ENCODE assay signal across 8 cellular contexts in the genomic region with DNA sequence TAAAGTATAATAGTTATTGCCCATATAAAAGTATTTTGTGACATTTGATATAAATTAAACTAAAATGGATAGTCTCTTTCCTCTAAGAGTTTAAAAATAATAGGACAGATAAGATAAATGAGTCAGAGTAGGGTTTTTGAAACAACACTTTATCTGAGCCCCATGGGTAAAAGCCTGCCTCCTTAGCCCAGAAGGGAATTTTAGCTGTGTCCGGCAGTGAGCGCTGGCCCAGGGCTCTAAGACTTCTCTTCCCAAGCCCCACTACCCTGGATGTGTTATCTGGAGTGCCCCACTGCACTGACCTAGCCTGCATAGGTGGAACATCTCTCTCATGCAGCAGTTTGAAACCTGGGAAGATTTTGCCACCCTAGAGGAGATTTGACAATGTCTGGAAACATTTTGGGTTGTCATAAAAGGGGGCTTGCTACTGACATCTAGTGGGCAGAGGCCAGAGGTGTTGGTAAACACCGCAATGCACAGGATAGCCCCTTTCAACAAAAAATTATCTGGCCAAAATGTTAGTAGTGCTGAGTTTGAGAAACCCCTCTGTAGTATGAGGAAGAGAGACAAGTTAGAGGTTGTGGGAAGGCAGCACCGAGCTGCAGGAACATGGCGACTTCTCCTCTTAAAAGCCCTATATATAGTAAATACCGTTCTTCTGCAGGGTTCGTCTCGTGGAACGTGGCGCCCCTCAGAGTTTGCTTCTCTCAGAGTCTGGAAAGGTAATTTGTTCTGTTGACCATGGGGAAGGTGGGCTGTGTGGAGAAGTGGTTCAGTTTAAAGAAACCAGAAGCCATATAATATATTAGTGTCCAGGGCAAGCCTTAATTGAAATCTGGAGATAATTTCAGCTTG. TPM values are rescaled to one million over a fixed set of nuclear protein-coding genes. Genes with fewer than 3 reads are reported as not detected.
DNase-seq lines count a peak whose midpoint lies in the region; ATAC-seq, FAIRE-seq and TF ChIP-seq lines count a peak whose summit lies in the region.

No MANE protein-coding gene starts in this region.

- peaks cover 40 to 48% of the 10 kb centered on the region in 2 experiments for H3K36me3 ChIP-seq in keratinocyte (ENCODE audit: control insufficient read depth in 2 of 2, extremely low read depth in 1 of 2, insufficient read depth in 2 of 2, low read length in 2 of 2)
- H3K36me3 ChIP-seq in uterus: no peaks in the 10 kb centered on the region

- H3K27ac ChIP-seq in keratinocyte (ENCODE audit: control insufficient read depth, insufficient read depth, low read length) (no peak overlapping the region), uterus (no peak overlapping the region)

- H2AFZ ChIP-seq in keratinocyte (ENCODE audit: control insufficient read depth, low read length): no peak overlapping the region

- H3K9ac ChIP-seq in keratinocyte (ENCODE audit: control insufficient read depth, extremely low read depth, insufficient read depth, low read length): no peak overlapping the region

- intact Hi-C loops in uterus (cut with DNase I; ENCODE audit: low total_unique reads): no loop called here

- no peak for ATAC-seq in GM21825 (IDR thresholded peaks at IDR 0.05; ENCODE audit: unreplicated experiment)

- H3K79me2 ChIP-seq in keratinocyte (ENCODE audit: control insufficient read depth, insufficient read depth, low read length): no peaks in the 10 kb centered on the region

- H3K9me1 ChIP-seq in keratinocyte (ENCODE audit: control insufficient read depth, extremely low read depth, insufficient read depth, low read length): no peaks in the 10 kb centered on the region

- dilution Hi-C loops in keratinocyte (cut with MboI; ENCODE audit: extremely low pct_ligation_motif_present, low sequenced_read_pairs): no loop called here

- DNase-seq in activated gamma-delta T cell treated with Interleukin-2 at 50 U/mL for 16 hours: peak; percentile 5
- no peak for DNase-seq in activated gamma-delta T cell (lab: John Stamatoyannopoulos, UW)
- peak; percentile 36 for DNase-seq in NCI-H1694 (lab: John Stamatoyannopoulos, UW)
- peak; percentile 61 for DNase-seq in astrocyte of the hippocampus (ENCODE audit: low read depth, low spot score)
- no peak for DNase-seq in keratinocyte (ENCODE audit: low read depth, low spot score)
- no peak for DNase-seq in uterus
- DNase-seq in dedifferentiated amniotic fluid mesenchymal stem cell (ENCODE audit: extremely low spot score): no peak

- no peak for TF ChIP-seq POLR2A in uterus (IDR thresholded peaks at IDR 0.05)

- H3K27me3 ChIP-seq in keratinocyte (ENCODE audit: control insufficient read depth, extremely low read depth, insufficient read depth, low read length): no peaks in the 10 kb centered on the region
- no peaks in the 10 kb centered on the region for H3K27me3 ChIP-seq in uterus

- H3K9me3 ChIP-seq in keratinocyte (ENCODE audit: control insufficient read depth, low read depth, low read length) (no peaks in the 10 kb centered on the region), uterus (no peaks in the 10 kb centered on the region)

- FAIRE-seq in keratinocyte (lab: Jason Lieb, UNC): no peak

- TF ChIP-seq CTCF in keratinocyte (optimal IDR thresholded peaks at IDR 0.05 in 1 of 3, IDR thresholded peaks at IDR 0.05 in 1 of 3, conservative IDR thresholded peaks at IDR 0.05 in 1 of 3; ENCODE audit: extremely low read depth in 1 of 3, insufficient read depth in 2 of 3, low read length in 3 of 3): peak; percentile 40 to 55 (median 41)
- peak in 3 of 4 experiments; percentile 25 to 32 (median 28) for TF ChIP-seq CTCF in uterus (IDR thresholded peaks at IDR 0.05)

- H3K4me2 ChIP-seq in keratinocyte (ENCODE audit: control insufficient read depth, extremely low read depth, insufficient read depth, low read depth, low read length): no peak overlapping the region

- no peaks in the 10 kb centered on the region for H4K20me1 ChIP-seq in keratinocyte (ENCODE audit: control insufficient read depth, extremely low read depth, insufficient read depth, low read length)

- H3K4me3 ChIP-seq in keratinocyte (ENCODE audit: control insufficient read depth in 2 of 3, extremely low read depth in 1 of 3, insufficient read depth in 2 of 3, low read depth in 1 of 3, low read length in 3 of 3): no peak overlapping the region
- no peak overlapping the region for H3K4me3 ChIP-seq in uterus

- H3K4me1 ChIP-seq in keratinocyte (ENCODE audit: control insufficient read depth, extremely low read depth, insufficient read depth, low read length) (no peaks in the 10 kb centered on the region), uterus (no peaks in the 10 kb centered on the region)

RNA-seq across cellular contexts. Expression of a gene that starts 29.3 kb away (rescaled TPM):
- 37.3 to 44.1 TPM (median 37.4 TPM) in 3 replicates for polyA plus RNA-seq in keratinocyte
- 23.9 TPM for polyA plus RNA-seq in keratinocyte (2011; ENCODE audit: low read depth)
- 21.7 and 37.3 TPM in 2 replicates for polyA plus RNA-seq in keratinocyte (2011; cell fraction: cytosol; rRNA removed)
- 27.8 and 34.2 TPM in 2 replicates for polyA plus RNA-seq in keratinocyte (2011; cell fraction: nucleus; rRNA removed)
- polyA plus RNA-seq in keratinocyte (2012; ENCODE audit: low replicate concordance): 18.9 and 24.5 TPM in 2 replicates
- 21.4 to 36.6 TPM (median 32.6 TPM) in 3 replicates for polyA minus RNA-seq in keratinocyte
- polyA minus RNA-seq in keratinocyte (2011; cell fraction: cytosol; rRNA and poly(A)+ RNA removed): 24.7 TPM
- 13.6 and 21.2 TPM in 2 replicates for polyA minus RNA-seq in keratinocyte (2011; cell fraction: nucleus; rRNA and poly(A)+ RNA removed)
- total RNA-seq in uterus: 10 to 100 TPM in 3 of 4 donors, 1 to 10 TPM in 1; 3.8 to 54.2 (median 40.0) TPM

Comparison
In these comparisons a context has a peak if more than half of its experiments do, and no peak if none do; other contexts are left out.
1. DNase-seq: peak in activated gamma-delta T cell treated with Interleukin-2 at 50 U/mL for 16 hours (single experiment), NCI-H1694 (single experiment) and astrocyte of the hippocampus (single experiment); none in activated gamma-delta T cell (single experiment), keratinocyte (single experiment), uterus (0 of 2) and dedifferentiated amniotic fluid mesenchymal stem cell (single experiment).